ENCODE assay signal across 9 cellular contexts in genomic region chr9:130128251-130128650, GRCh38. TPM values are rescaled to one million over a fixed set of nuclear protein-coding genes. Genes with fewer than 3 reads are reported as not detected.
DNase-seq lines count a peak whose midpoint lies in the region; ATAC-seq and TF ChIP-seq lines count a peak whose summit lies in the region.
"Had no signal": no experiment of that assay in that cellular context is flagged by ENCODE, and none has a peak within 500 bp of the region (broad histone marks: within the 10 kb centered on the region; RNA-seq: fewer than 3 reads in every experiment).

No MANE protein-coding gene starts in this region.

- in situ Hi-C loops in gastrocnemius medialis (cut with MboI; ENCODE audit: low sequenced_read_pairs in 4 of 4) = no loop called here

- intact Hi-C loops in gastrocnemius medialis (cut with DNase I; ENCODE audit: low total_unique reads) = no loop called here

- TF ChIP-seq CTCF in gastrocnemius medialis (IDR thresholded peaks at IDR 0.05 in 4 of 5, conservative IDR thresholded peaks at IDR 0.05 in 1 of 5) (no peak), omental fat pad (IDR thresholded peaks at IDR 0.05) (no peak)

- H3K4me1 ChIP-seq in gastrocnemius medialis = peaks cover 0 to 18% of the 10 kb centered on the region in 2 donors

- peaks cover 0 to 15% of the 10 kb centered on the region in 2 donors for H3K36me3 ChIP-seq in gastrocnemius medialis
- peaks cover 25% of the 10 kb centered on the region for H3K36me3 ChIP-seq in MG63

- H3K27ac ChIP-seq in gastrocnemius medialis = peak overlapping the region in 3 of 4 donors; percentile 71 to 79 (median 78)
- H3K27ac ChIP-seq: KMS-11 had no signal

- DNase-seq in activated CD4-positive, alpha-beta T cell treated with anti-CD3 and anti-CD28 coated beads for 24 hours (ENCODE audit: low read depth in 2 of 2) = peak; percentile 27 to 54
- peak; percentile 68 for DNase-seq in effector CD4-positive, alpha-beta T cell
- no peak for DNase-seq in gastrocnemius medialis
- no peak for DNase-seq in NCI-H510A treated with DMSO at 0.1 percent for 48 hours (lab: John Stamatoyannopoulos, UW)
- DNase-seq in MG63 = no peak
- no peak for DNase-seq in omental fat pad (ENCODE audit: low spot score)

- H3K27me3 ChIP-seq in gastrocnemius medialis = no peaks in the 10 kb centered on the region
- H3K27me3 ChIP-seq in MG63 = no peaks in the 10 kb centered on the region

- TF ChIP-seq POLR2A in gastrocnemius medialis (IDR thresholded peaks at IDR 0.05) = no peak

- H3K4me3 ChIP-seq in gastrocnemius medialis (no peak overlapping the region), MG63 (no peak overlapping the region)

- H3K9me3 ChIP-seq in gastrocnemius medialis = no peaks in the 10 kb centered on the region
- H3K9me3 ChIP-seq in MG63 = no peaks in the 10 kb centered on the region

- ATAC-seq in GM18867 (IDR thresholded peaks at IDR 0.05; ENCODE audit: unreplicated experiment) = peak; percentile 59
- ATAC-seq in HG03378 (IDR thresholded peaks at IDR 0.05; ENCODE audit: unreplicated experiment) = peak; percentile 45
- peak in 1 of 2 donors; percentile 24 for ATAC-seq in gastrocnemius medialis
- ATAC-seq in omental fat pad (ENCODE audit: low FRiP score) = no peak

RNA-seq across cellular contexts. Expression of gene NCS1, which starts 44.0 kb away (rescaled TPM):
- total RNA-seq in gastrocnemius medialis = 1 to 10 TPM; 2.1 to 4.6 (median 2.5) TPM
- total RNA-seq in MG63 (2014; rRNA removed; shearing (Covaris generic); ENCODE audit: low replicate concordance) = 16.6 and 34.4 TPM in 2 replicates
- 10 to 100 TPM in 1 of 4 donors, 1 to 10 TPM in 3; 2.5 to 14.7 (median 4.0) TPM for total RNA-seq in omental fat pad

Comparison
In these comparisons a context has a peak if more than half of its experiments do, and no peak if none do; other contexts are left out.
1. DNase-seq: peak in activated CD4-positive, alpha-beta T cell treated with anti-CD3 and anti-CD28 coated beads for 24 hours (2 of 2) and effector CD4-positive, alpha-beta T cell (single experiment); none in gastrocnemius medialis (0 of 2), NCI-H510A treated with DMSO at 0.1 percent for 48 hours (single experiment), MG63 (single experiment) and omental fat pad (single experiment).